ENCODE assay signal across 12 cellular contexts in the genomic region with DNA sequence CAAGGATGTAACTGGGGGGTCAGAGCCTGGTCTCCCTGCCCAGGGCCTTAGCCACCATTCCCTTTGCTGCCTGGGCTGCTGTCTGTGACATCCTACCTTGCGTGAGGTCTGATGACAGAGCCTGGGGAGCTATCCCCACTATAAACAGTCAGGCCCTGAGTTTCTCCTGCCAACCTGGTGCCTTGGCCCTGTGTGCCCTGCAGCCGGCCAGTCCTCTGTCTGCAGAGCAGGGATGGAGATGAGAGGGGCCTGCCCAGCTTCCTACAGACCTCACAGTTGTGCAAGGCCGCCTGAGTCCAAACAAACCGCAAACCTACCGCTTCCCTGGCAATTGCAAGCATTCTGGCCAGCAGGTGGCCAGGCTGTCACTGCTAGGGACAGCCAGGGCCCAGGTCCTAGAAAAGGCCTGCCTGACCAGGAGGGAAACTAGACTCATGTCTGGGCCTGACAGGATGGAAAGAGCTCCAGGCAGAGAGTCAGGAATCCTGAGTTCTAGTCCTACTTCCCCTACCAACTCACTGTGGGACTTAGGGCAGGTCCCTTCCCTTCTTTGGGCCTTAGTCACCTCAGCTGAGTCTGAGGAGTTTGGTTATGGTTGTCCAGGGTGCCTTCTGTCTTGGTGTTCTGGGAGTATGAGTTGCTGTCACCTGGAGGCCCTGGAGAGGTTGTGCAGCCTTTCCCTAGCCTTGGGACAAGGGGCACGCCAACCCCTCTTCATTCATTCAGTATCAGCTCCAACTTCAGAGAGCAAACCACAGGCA.
DNase-seq lines count a peak whose midpoint lies in the region; ATAC-seq, FAIRE-seq and TF ChIP-seq lines count a peak whose summit lies in the region.
"Had no signal": no experiment of that assay in that cellular context is flagged by ENCODE, and none has a peak within 500 bp of the region (broad histone marks: within the 10 kb centered on the region; RNA-seq: fewer than 3 reads in every experiment).

No MANE protein-coding gene starts in this region.

- no peak overlapping the region for H3K27ac Mint-ChIP-seq in astrocyte (ENCODE audit: unreplicated experiment)
- H3K27ac Mint-ChIP-seq: CD4-positive, alpha-beta memory T cell; T-helper 1 cell treated with Interleukin-12 subunit alpha and Interleukin-12 subunit beta and Interleukin-4 antibody, amounts not matched to agents 30 μg/mL and 1 μg/mL, for 36 hours had no signal

- H3K9me3 ChIP-seq in astrocyte (ENCODE audit: insufficient read depth, low read depth, low read length): no peaks in the 10 kb centered on the region
- H3K9me3 ChIP-seq in keratinocyte (ENCODE audit: control insufficient read depth, low read depth, low read length): no peaks in the 10 kb centered on the region

- H4K20me1 ChIP-seq in astrocyte (ENCODE audit: insufficient read depth, low read length) (no peaks in the 10 kb centered on the region), keratinocyte (ENCODE audit: control insufficient read depth, extremely low read depth, insufficient read depth, low read length) (no peaks in the 10 kb centered on the region)

- no peak for FAIRE-seq in HTR-8/SVneo (lab: Jason Lieb, UNC)
- FAIRE-seq in astrocyte (lab: Jason Lieb, UNC): no peak
- peak; percentile 75 for FAIRE-seq in keratinocyte (lab: Jason Lieb, UNC)

- DNase-seq in A172 (ENCODE audit: low spot score) (peak; percentile 27), HTR-8/SVneo (ENCODE audit: insufficient read length, low spot score) (peak; percentile 40), astrocyte (ENCODE audit: low read depth) (no peak), keratinocyte (ENCODE audit: low read depth, low spot score) (no peak), activated gamma-delta T cell treated with Interleukin-2 at 50 U/mL for 16 hours (no peak)
- DNase-seq in activated CD4-positive, CD25-positive, alpha-beta regulatory T cell (lab: John Stamatoyannopoulos, UW): no peak
- DNase-seq: CD4-positive, alpha-beta memory T cell; stimulated activated CD4-positive, alpha-beta T cell treated with anti-CD3 and anti-CD28 coated beads, Interleukin-15, amount 100 ng/mL, for 24 hours had no signal

- H3K27me3 Mint-ChIP-seq in astrocyte (ENCODE audit: low read depth, unreplicated experiment): peaks cover 25% of the 10 kb centered on the region

- H3K4me2 ChIP-seq in astrocyte (ENCODE audit: low read length) (no peak overlapping the region), keratinocyte (ENCODE audit: control insufficient read depth, extremely low read depth, insufficient read depth, low read depth, low read length) (no peak overlapping the region)

- no peak overlapping the region for H2AFZ ChIP-seq in astrocyte (ENCODE audit: low read depth, low read length)
- H2AFZ ChIP-seq in keratinocyte (ENCODE audit: control insufficient read depth, low read length): no peak overlapping the region

- H3K4me3 ChIP-seq in astrocyte (ENCODE audit: insufficient read depth, low read depth, low read length) (no peak overlapping the region), keratinocyte (ENCODE audit: control insufficient read depth in 2 of 3, extremely low read depth in 1 of 3, insufficient read depth in 2 of 3, low read depth in 1 of 3, low read length in 3 of 3) (no peak overlapping the region)
- H3K4me3 ChIP-seq: dorsolateral prefrontal cortex had no signal

- no peak for ATAC-seq in HG03135 (IDR thresholded peaks at IDR 0.05; ENCODE audit: unreplicated experiment)
- ATAC-seq in HG03139 (IDR thresholded peaks at IDR 0.05; ENCODE audit: unreplicated experiment): no peak

- H3K79me2 ChIP-seq in astrocyte (ENCODE audit: insufficient read depth, low read length) (no peaks in the 10 kb centered on the region), keratinocyte (ENCODE audit: control insufficient read depth, insufficient read depth, low read length) (no peaks in the 10 kb centered on the region)

- H3K4me1 ChIP-seq in astrocyte (ENCODE audit: insufficient read depth, low read length) (peaks cover 12% of the 10 kb centered on the region), keratinocyte (ENCODE audit: control insufficient read depth, extremely low read depth, insufficient read depth, low read length) (no peaks in the 10 kb centered on the region)

- H3K36me3 ChIP-seq in astrocyte (ENCODE audit: insufficient read depth, low read length) (no peaks in the 10 kb centered on the region), keratinocyte (ENCODE audit: control insufficient read depth in 2 of 2, extremely low read depth in 1 of 2, insufficient read depth in 2 of 2, low read length in 2 of 2) (no peaks in the 10 kb centered on the region)

- peaks cover 5% of the 10 kb centered on the region for H3K27me3 ChIP-seq in astrocyte (ENCODE audit: insufficient read depth, low read length)
- peaks cover 5% of the 10 kb centered on the region for H3K27me3 ChIP-seq in keratinocyte (ENCODE audit: control insufficient read depth, extremely low read depth, insufficient read depth, low read length)
- H3K27me3 ChIP-seq: dorsolateral prefrontal cortex had no signal

- dilution Hi-C loops in keratinocyte (cut with MboI; ENCODE audit: extremely low pct_ligation_motif_present, low sequenced_read_pairs): no loop called here

- H3K9me3 Mint-ChIP-seq in astrocyte (ENCODE audit: unreplicated experiment): peaks cover 1% of the 10 kb centered on the region
- H3K9me3 Mint-ChIP-seq: CD4-positive, alpha-beta memory T cell; T-helper 1 cell treated with Interleukin-12 subunit alpha and Interleukin-12 subunit beta and Interleukin-4 antibody, amounts not matched to agents 30 μg/mL and 1 μg/mL, for 36 hours had no signal

- peak; percentile 6 for TF ChIP-seq CTCF in astrocyte (IDR thresholded peaks at IDR 0.05; ENCODE audit: insufficient read depth, low read depth, low read length)
- TF ChIP-seq CTCF in keratinocyte (optimal IDR thresholded peaks at IDR 0.05 in 1 of 3, IDR thresholded peaks at IDR 0.05 in 1 of 3, conservative IDR thresholded peaks at IDR 0.05 in 1 of 3; ENCODE audit: extremely low read depth in 1 of 3, insufficient read depth in 2 of 3, low read length in 3 of 3): peak; percentile 12 to 36 (median 29)

- H3K4me3 Mint-ChIP-seq in astrocyte (ENCODE audit: unreplicated experiment): no peak overlapping the region
- H3K4me3 Mint-ChIP-seq: CD4-positive, alpha-beta memory T cell; T-helper 1 cell treated with Interleukin-12 subunit alpha and Interleukin-12 subunit beta and Interleukin-4 antibody, amounts not matched to agents 30 μg/mL and 1 μg/mL, for 36 hours had no signal

- H3K9ac ChIP-seq in astrocyte (ENCODE audit: low read length) (no peak overlapping the region), keratinocyte (ENCODE audit: control insufficient read depth, extremely low read depth, insufficient read depth, low read length) (no peak overlapping the region)

- no peaks in the 10 kb centered on the region for H3K9me1 ChIP-seq in keratinocyte (ENCODE audit: control insufficient read depth, extremely low read depth, insufficient read depth, low read length)

- H3K27ac ChIP-seq in astrocyte (ENCODE audit: low read depth, low read length) (no peak overlapping the region), keratinocyte (ENCODE audit: control insufficient read depth, insufficient read depth, low read length) (no peak overlapping the region)

- no peaks in the 10 kb centered on the region for H3K36me3 Mint-ChIP-seq in astrocyte (ENCODE audit: low read depth, unreplicated experiment)
- H3K36me3 Mint-ChIP-seq: CD4-positive, alpha-beta memory T cell had no signal

- peaks cover 21% of the 10 kb centered on the region for H3K4me1 Mint-ChIP-seq in astrocyte (ENCODE audit: low read depth, unreplicated experiment)
- H3K4me1 Mint-ChIP-seq: CD4-positive, alpha-beta memory T cell had no signal

Comparison
In these comparisons a context has a peak if more than half of its experiments do, and no peak if none do; other contexts are left out.
1. DNase-seq: peak in A172 (single experiment) and HTR-8/SVneo (single experiment); none in astrocyte (single experiment), keratinocyte (single experiment), activated CD4-positive, CD25-positive, alpha-beta regulatory T cell (0 of 4) and activated gamma-delta T cell treated with Interleukin-2 at 50 U/mL for 16 hours (single experiment).